Comparison of ENCODE assay signal across 26 cellular contexts in the genomic region with DNA sequence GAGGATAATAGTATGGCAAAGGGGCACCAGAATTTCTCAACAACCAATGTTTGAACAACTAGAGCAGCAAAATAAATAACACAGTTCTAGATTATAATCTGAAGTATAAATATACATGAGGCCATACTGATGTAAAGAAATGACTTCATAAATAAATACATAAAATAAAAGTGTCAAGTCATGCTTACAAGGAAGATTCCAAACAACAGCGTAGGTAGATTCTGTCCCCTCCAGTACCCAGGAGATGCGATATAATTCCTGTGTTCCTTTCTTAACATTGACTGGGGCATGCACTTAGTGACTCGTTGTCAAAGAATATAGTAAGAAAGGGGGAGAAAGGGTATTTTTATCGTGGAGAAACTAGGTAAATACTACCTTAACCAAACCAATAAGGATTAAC.
"Had no signal": no experiment of that assay in that cellular context is flagged by ENCODE, and none has a peak within 500 bp of the region (broad histone marks: within the 10 kb centered on the region; RNA-seq: fewer than 3 reads in every experiment).

No MANE protein-coding gene starts in this region.

- DNase-seq: Kasumi-1, MV-4-11, NCI-H1048, NCI-H1105, NCI-H1417, NCI-H1436 treated with DMSO at 0.1 percent for 48 hours, NCI-H1694 treated with DMSO at 0.1 percent for 48 hours, NCI-H1930, NCI-H2081, NCI-H2171, NCI-H226, NCI-H446, NCI-H510A, NCI-H524 treated with DMSO at 0.1 percent for 48 hours, NCI-H69, NCI-H774, PC-3, SHP77, SK-N-SH, SW 1271, T-cell had no signal

- ATAC-seq: K562, Panc1, PC-3, T-cell had no signal

- H3K4me3 ChIP-seq: K562 had no signal

- FAIRE-seq: K562 had no signal

- H3K9ac ChIP-seq: KMS-11, SK-N-SH had no signal

- H3K4me1 Mint-ChIP-seq: IgD-negative memory B cell, T-cell had no signal

- H3K27ac Mint-ChIP-seq: IgD-negative memory B cell, T-cell had no signal

- H3K4me2 ChIP-seq: KMS-11, SK-N-SH had no signal

- H3K27ac ChIP-seq: KMS-11, RWPE1 had no signal

- H3K4me3 Mint-ChIP-seq: IgD-negative memory B cell, T-cell had no signal

- H3K36me3 Mint-ChIP-seq: IgD-negative memory B cell, T-cell had no signal

- H3K9me3 ChIP-seq: SK-N-SH had no signal
